ENCODE assay signal across 19 cellular contexts in the genomic region with DNA sequence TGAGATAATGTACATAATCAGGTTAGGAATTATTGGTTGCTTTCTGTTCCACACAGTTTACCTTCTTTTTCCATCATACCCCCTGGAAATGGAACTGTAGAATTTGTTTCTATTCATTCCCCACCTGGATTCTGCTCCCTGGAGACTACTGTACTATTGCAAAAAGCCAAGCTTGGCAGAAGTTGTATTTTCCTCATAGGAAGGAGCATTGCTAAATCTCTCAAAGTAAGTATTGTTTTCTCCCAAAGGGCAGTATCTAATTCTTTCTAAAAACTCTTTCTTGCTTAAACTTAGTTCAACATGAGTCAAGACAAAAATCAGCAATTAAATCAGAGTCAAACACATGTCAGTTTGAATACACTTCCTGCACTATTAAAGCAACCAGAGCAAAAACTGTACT.
"Had no signal": no experiment of that assay in that cellular context is flagged by ENCODE, and none has a peak within 500 bp of the region (broad histone marks: within the 10 kb centered on the region; RNA-seq: fewer than 3 reads in every experiment).

No MANE protein-coding gene starts in this region.

- H3K27me3 ChIP-seq: adrenal gland, neutrophil, upper lobe of right lung had no signal

- H3K4me1 ChIP-seq: lower lobe of right lung, upper lobe of right lung had no signal

- H3K9me3 ChIP-seq: adrenal gland, lower lobe of right lung, neutrophil, upper lobe of right lung had no signal

- ATAC-seq: activated T-helper 17 cell treated with anti-CD3 and anti-CD28 coated beads, Interleukin-2, amount 50 U/mL, for 72 hours; lower lobe of right lung; stimulated activated naive CD8-positive, alpha-beta T cell treated with anti-CD3 and anti-CD28 coated beads, Interleukin-15, Interleukin-2, amounts not matched to agents 100 U/mL and 50 U/mL, for 24 hours; T-helper 17 cell; upper lobe of right lung had no signal

- H3K27me3 Mint-ChIP-seq: activated CD4-positive, alpha-beta T cell treated with anti-CD3 and anti-CD28 coated beads, Interleukin-2, amount 10 ng/mL, durations not matched to agents 7 days and 5 days; activated T-helper 17 cell treated with anti-CD3 and anti-CD28 coated beads, Interleukin-2, amount 50 U/mL, for 72 hours; T-helper 17 cell had no signal

- H3K27ac Mint-ChIP-seq: activated CD4-positive, alpha-beta T cell treated with anti-CD3 and anti-CD28 coated beads, Interleukin-2, amount 10 ng/mL, durations not matched to agents 7 days and 5 days; activated naive CD4-positive, alpha-beta T cell treated with anti-CD3 and anti-CD28 coated beads for 36 hours; activated T-helper 17 cell treated with anti-CD3 and anti-CD28 coated beads, Interleukin-2, amount 50 U/mL, for 72 hours; endodermal cell; T-helper 17 cell had no signal

- H3K4me3 ChIP-seq: adrenal gland, lower lobe of right lung, upper lobe of right lung had no signal

- H3K27ac ChIP-seq: adrenal gland, lower lobe of right lung, neutrophil, upper lobe of right lung had no signal

- DNase-seq: activated CD4-positive, alpha-beta T cell treated with anti-CD3 and anti-CD28 coated beads, Interleukin-2, amount 10 ng/mL, durations not matched to agents 7 days and 5 days; activated CD4-positive, CD25-positive, alpha-beta regulatory T cell; activated CD8-positive, alpha-beta memory T cell treated with anti-CD3 and anti-CD28 coated beads for 24 hours; activated naive CD4-positive, alpha-beta T cell treated with anti-CD3 and anti-CD28 coated beads for 36 hours; activated T-cell treated with anti-CD3 and anti-CD28 coated beads for 4 hours; adrenal gland; cerebellar nuclear complex; dermis blood vessel endothelial cell; endodermal cell; erythroblast; hippocampal formation; lower lobe of right lung; midbrain; stimulated activated CD4-positive, alpha-beta T cell treated with anti-CD3 and anti-CD28 coated beads, Interleukin-2, amount 100 ng/mL, for 24 hours; stimulated activated naive CD8-positive, alpha-beta T cell treated with anti-CD3 and anti-CD28 coated beads, Interleukin-15, Interleukin-2, amounts not matched to agents 100 U/mL and 50 U/mL, for 24 hours; T-helper 17 cell; upper lobe of right lung had no signal

- H3K4me3 Mint-ChIP-seq: activated CD4-positive, alpha-beta T cell treated with anti-CD3 and anti-CD28 coated beads, Interleukin-2, amount 10 ng/mL, durations not matched to agents 7 days and 5 days; activated naive CD4-positive, alpha-beta T cell treated with anti-CD3 and anti-CD28 coated beads for 36 hours; activated T-helper 17 cell treated with anti-CD3 and anti-CD28 coated beads, Interleukin-2, amount 50 U/mL, for 72 hours; endodermal cell; T-helper 17 cell had no signal

- H3K4me1 Mint-ChIP-seq: activated CD4-positive, alpha-beta T cell treated with anti-CD3 and anti-CD28 coated beads, Interleukin-2, amount 10 ng/mL, durations not matched to agents 7 days and 5 days; activated T-helper 17 cell treated with anti-CD3 and anti-CD28 coated beads, Interleukin-2, amount 50 U/mL, for 72 hours; endodermal cell; T-helper 17 cell had no signal

- H3K9me3 Mint-ChIP-seq: activated CD4-positive, alpha-beta T cell treated with anti-CD3 and anti-CD28 coated beads, Interleukin-2, amount 10 ng/mL, durations not matched to agents 7 days and 5 days; activated naive CD4-positive, alpha-beta T cell treated with anti-CD3 and anti-CD28 coated beads for 36 hours; activated T-helper 17 cell treated with anti-CD3 and anti-CD28 coated beads, Interleukin-2, amount 50 U/mL, for 72 hours; endodermal cell had no signal
